In genomic region chr1:39326836-39327235, GRCh38 we compare ENCODE assay signal across 2 cellular contexts.
TF ChIP-seq lines count a peak whose summit lies in the region.

No MANE protein-coding gene starts in this region.

TF ChIP-seq in IMR-90, 13 proteins besides CTCF, POLR2A, EP300 and RAD21:
- TF ChIP-seq RFX5 (IDR thresholded peaks at IDR 0.05; ENCODE audit: low read depth, low read length) (no peak), MAFK (IDR thresholded peaks at IDR 0.05; ENCODE audit: low read depth, low read length) (no peak), CHD1 (IDR thresholded peaks at IDR 0.05; ENCODE audit: low read depth, low read length) (no peak), RCOR1 (IDR thresholded peaks at IDR 0.05; ENCODE audit: insufficient replicate concordance, low read length) (no peak), USF2 (IDR thresholded peaks at IDR 0.05; ENCODE audit: low read depth, low read length) (no peak), NFE2L2 (IDR thresholded peaks at IDR 0.05; ENCODE audit: low read depth, low read length) (no peak), ELK1 (IDR thresholded peaks at IDR 0.05; ENCODE audit: borderline replicate concordance, low read depth, low read length) (no peak), FOS (IDR thresholded peaks at IDR 0.05; ENCODE audit: low read depth, low read length) (no peak), SMC3 (IDR thresholded peaks at IDR 0.05; ENCODE audit: low read depth, low read length) (no peak)

TF ChIP-seq in H1, 55 proteins besides CTCF, POLR2A, EP300 and RAD21:
- TF ChIP-seq GTF2F1 (IDR thresholded peaks at IDR 0.05; ENCODE audit: borderline replicate concordance, low read depth, low read length), result no peak
- no peak for TF ChIP-seq POU5F1 (IDR thresholded peaks at IDR 0.05; ENCODE audit: low read depth, low read length)
- no peak for TF ChIP-seq MAFK (IDR thresholded peaks at IDR 0.05; ENCODE audit: low read depth, low read length)
- peak; percentile 66 for TF ChIP-seq CREB1 (IDR thresholded peaks at IDR 0.05)
- no peak for TF ChIP-seq SRF (IDR thresholded peaks at IDR 0.05; ENCODE audit: low read depth, low read length)
